In genomic region chr7:93055543-93056107, GRCh38 we compare ENCODE assay signal across 8 cellular contexts.
DNase-seq lines count a peak whose midpoint lies in the region; ATAC-seq and TF ChIP-seq lines count a peak whose summit lies in the region.

No MANE protein-coding gene starts in this region.

- H3K27me3 ChIP-seq in BJ (ENCODE audit: control insufficient read depth, insufficient read depth, low read length) (peaks cover 2% of the 10 kb centered on the region; the same call in 1 of the 2 replicates), KMS-11 (ENCODE audit: insufficient read depth, low read depth) (no peaks in the 10 kb centered on the region), PC-9 (ENCODE audit: insufficient read depth, low read depth) (no peaks in the 10 kb centered on the region), dorsolateral prefrontal cortex (peaks cover 0 to 4% (median 0%) of the 10 kb centered on the region in 45 donors)

- POLR2A ChIA-PET in BJ (lab: Charles Lee): no interaction called here
- POLR2A ChIA-PET in PC-9 (lab: Charles Lee; ENCODE audit: unreplicated experiment): no interaction called here

- H3K4me2 ChIP-seq in KMS-11 (no peak overlapping the region), PC-9 (no peak overlapping the region)

- intact Hi-C loops in PC-9 (cut with micrococcal nuclease; ENCODE audit: unreplicated experiment) (loop anchor here (1.0 to 5.0 kb wide), 8 partner anchors 153 to 608 kb away; partner anchors contain the start of genes GATAD1, PEX1 and RBM48), dorsolateral prefrontal cortex (cut with DNase I) (loop anchor here (5.0 to 10.0 kb wide), 4 partner anchors 221 to 611 kb away; partner anchors contain the start of genes CDK6 (in 1 of the 2) and GATAD1 (in 1 of the 2))

- no peaks in the 10 kb centered on the region for H3K36me3 ChIP-seq in BJ (ENCODE audit: control insufficient read depth, insufficient read depth, low read length)
- H3K36me3 ChIP-seq in KMS-11 (ENCODE audit: insufficient read depth): no peaks in the 10 kb centered on the region
- no peaks in the 10 kb centered on the region for H3K36me3 ChIP-seq in PC-9 (ENCODE audit: low read depth)

- H3K9ac ChIP-seq in KMS-11: no peak overlapping the region

- H3K4me1 ChIP-seq in KMS-11 (ENCODE audit: low read depth, poor library complexity, severe bottlenecking) (peaks cover 5% of the 10 kb centered on the region), PC-9 (replicated peaks; ENCODE audit: insufficient read depth) (no peaks in the 10 kb centered on the region)

- TF ChIP-seq CTCF in BJ (IDR thresholded peaks at IDR 0.05; ENCODE audit: insufficient read depth, low read depth, low read length) (peak; percentile 53), KMS-11 (conservative IDR thresholded peaks at IDR 0.05; ENCODE audit: low read depth, low read length) (peak; percentile 88), PC-9 (conservative IDR thresholded peaks at IDR 0.05) (peak; percentile 87), dorsolateral prefrontal cortex (IDR thresholded peaks at IDR 0.05 in 54 of 56, conservative IDR thresholded peaks at IDR 0.05 in 2 of 56; ENCODE audit: low read depth in 1 of 56, partially characterized antibody in 56 of 56) (peak; percentile 65 to 96 (median 82))

- no TSS peak for BruUV-seq in PC-9 (replicated peaks; lab: Mats Ljungman, UMichigan)

- H3K79me2 ChIP-seq in KMS-11 (ENCODE audit: insufficient read depth, low read depth) (no peaks in the 10 kb centered on the region), PC-9 (ENCODE audit: low read depth) (no peaks in the 10 kb centered on the region)

- H3K27ac ChIP-seq in KMS-11: no peak overlapping the region
- no peak overlapping the region for H3K27ac ChIP-seq in PC-9
- no peak overlapping the region for H3K27ac ChIP-seq in dorsolateral prefrontal cortex

- H2AFZ ChIP-seq in KMS-11 (ENCODE audit: low read depth) (no peak overlapping the region), PC-9 (no peak overlapping the region)

- H4K20me1 ChIP-seq in KMS-11 (ENCODE audit: insufficient read depth) (no peaks in the 10 kb centered on the region), PC-9 (ENCODE audit: insufficient read depth) (no peaks in the 10 kb centered on the region)

- DNase-seq in BJ (ENCODE audit: low read depth) (no peak), PC-9 (peak in 1 of 2 experiments; percentile 50), dorsolateral prefrontal cortex (no peak), myocyte (ENCODE audit: low read depth) (peak; percentile 69)
- DNase-seq in stimulated activated CD4-positive, alpha-beta T cell treated with anti-CD3 and anti-CD28 coated beads, Interleukin-2, amount 100 ng/mL, for 48 hours: no peak
- no peak for DNase-seq in activated CD4-positive, alpha-beta T cell treated with anti-CD3 and anti-CD28 coated beads for 1 hour

- H3K4me3 ChIP-seq in BJ (ENCODE audit: low read depth, low read length) (no peak overlapping the region), KMS-11 (IDR thresholded peaks at IDR 0.05; ENCODE audit: insufficient read depth, low read depth, low read length) (no peak overlapping the region), PC-9 (no peak overlapping the region), dorsolateral prefrontal cortex (peak overlapping the region in 1 of 59 donors; percentile 5)

- H3F3A ChIP-seq in PC-9 (ENCODE audit: insufficient read depth, low read depth): no peaks in the 10 kb centered on the region

- ATAC-seq in GM18868 (IDR thresholded peaks at IDR 0.05; ENCODE audit: unreplicated experiment): peak; percentile 77

- CTCF ChIA-PET in BJ (lab: Yijun Ruan, JAX) (no interaction called here), PC-9 (lab: Charles Lee) (no interaction called here)

- H3K9me2 ChIP-seq in PC-9 (ENCODE audit: insufficient read depth): no peaks in the 10 kb centered on the region

- no peaks in the 10 kb centered on the region for H3K9me3 ChIP-seq in PC-9 (ENCODE audit: insufficient read depth, low read depth)
